ENCODE assay signal across 10 cellular contexts in the genomic region with DNA sequence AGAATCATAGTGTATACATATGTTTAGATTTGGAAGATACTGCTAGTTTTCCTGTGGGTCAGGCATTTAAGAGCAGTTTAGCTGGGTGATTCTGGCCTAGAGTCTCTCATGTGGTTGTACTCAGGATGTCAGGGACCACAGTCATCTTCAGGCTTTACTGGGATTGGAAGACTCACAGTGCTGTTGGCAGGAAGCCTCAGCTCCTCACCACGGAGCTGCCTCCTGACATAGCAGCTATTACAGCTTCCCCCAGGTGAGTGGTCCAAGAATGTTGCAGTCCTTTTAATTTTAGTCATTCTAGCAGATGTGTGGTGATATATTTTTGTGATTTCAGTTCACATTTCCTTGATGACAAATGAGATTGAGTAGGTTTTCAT. TPM values are rescaled to one million over a fixed set of nuclear protein-coding genes. Genes with fewer than 3 reads are reported as not detected.
DNase-seq lines count a peak whose midpoint lies in the region; ATAC-seq and TF ChIP-seq lines count a peak whose summit lies in the region.
"Had no signal": no experiment of that assay in that cellular context is flagged by ENCODE, and none has a peak within 500 bp of the region (broad histone marks: within the 10 kb centered on the region; RNA-seq: fewer than 3 reads in every experiment).

No MANE protein-coding gene starts in this region.

- peak; percentile 53 for DNase-seq in stimulated activated CD4-positive, alpha-beta T cell treated with anti-CD3 and anti-CD28 coated beads, Interleukin-15, amount 100 ng/mL, for 24 hours
- no peak for DNase-seq in stimulated activated CD4-positive, alpha-beta T cell treated with anti-CD3 and anti-CD28 coated beads, Interleukin-12 subunit alpha, Interleukin-12 subunit beta, amount 100 ng/mL, for 4 hours
- DNase-seq in dermis blood vessel endothelial cell (peak; percentile 13), stromal cell of bone marrow (ENCODE audit: low read depth) (peak; percentile 46), NCI-H187 (lab: John Stamatoyannopoulos, UW) (no peak), DMS114 treated with DMSO at 0.1 percent for 48 hours (lab: John Stamatoyannopoulos, UW; ENCODE audit: unreplicated experiment) (no peak)
- DNase-seq: amygdala had no signal

- ATAC-seq in SK-N-SH treated with all-trans-retinoic acid at 6 μM for 48 hours = peak; percentile 51; the same call in 2 of the 3 replicates
- ATAC-seq in GM21515 (IDR thresholded peaks at IDR 0.05; ENCODE audit: unreplicated experiment) = no peak

TF ChIP-seq in SK-N-SH treated with all-trans-retinoic acid at 6 μM for 48 hours, 23 proteins besides CTCF, POLR2A, EP300 and RAD21:
- TF ChIP-seq ARNTL (CRISPR knock-in tag; IDR thresholded peaks at IDR 0.05; ENCODE audit: borderline replicate concordance, low read depth) = no peak

RNA-seq across cellular contexts. Expression of a gene that starts 16.9 kb away (rescaled TPM):
- total RNA-seq in dermis blood vessel endothelial cell = not detected in 2 replicates
- total RNA-seq: kidney epithelial cell had no signal

RNA-seq across cellular contexts. Expression of a gene that starts 32.1 kb away (rescaled TPM):
- total RNA-seq in dermis blood vessel endothelial cell = 0.09 and 0.34 TPM in 2 replicates

Comparison
In these comparisons a context has a peak if more than half of its experiments do, and no peak if none do; other contexts are left out.
1. DNase-seq: peak in stimulated activated CD4-positive, alpha-beta T cell treated with anti-CD3 and anti-CD28 coated beads, Interleukin-15, amount 100 ng/mL, for 24 hours (single experiment), dermis blood vessel endothelial cell (single experiment) and stromal cell of bone marrow (single experiment); none in stimulated activated CD4-positive, alpha-beta T cell treated with anti-CD3 and anti-CD28 coated beads, Interleukin-12 subunit alpha, Interleukin-12 subunit beta, amount 100 ng/mL, for 4 hours (single experiment), NCI-H187 (0 of 2) and DMS114 treated with DMSO at 0.1 percent for 48 hours (single experiment).